In the genomic region with DNA sequence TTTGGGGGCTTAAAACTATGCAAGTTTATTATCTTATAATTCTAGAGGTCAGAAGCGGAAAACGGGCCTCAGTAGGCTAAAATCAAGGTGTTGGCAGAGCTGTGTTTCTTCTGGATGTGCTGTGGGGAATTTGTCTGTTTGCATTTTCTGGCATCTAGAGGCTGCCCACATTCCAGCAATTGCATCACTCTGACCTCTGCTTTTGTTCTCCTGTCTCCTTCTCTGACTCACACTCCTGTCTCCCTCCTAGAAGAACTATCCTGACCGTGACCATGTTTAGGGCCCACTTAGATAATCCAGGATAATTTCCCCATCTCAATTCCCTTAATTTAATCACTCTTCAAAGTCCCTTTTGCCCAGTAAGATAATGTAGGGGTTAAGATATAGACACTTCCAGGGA, we compare ENCODE assay signal across 14 cellular contexts.
DNase-seq lines count a peak whose midpoint lies in the region; ATAC-seq, FAIRE-seq and TF ChIP-seq lines count a peak whose summit lies in the region.
"Had no signal": no experiment of that assay in that cellular context is flagged by ENCODE, and none has a peak within 500 bp of the region (broad histone marks: within the 10 kb centered on the region; RNA-seq: fewer than 3 reads in every experiment).

No MANE protein-coding gene starts in this region.

- POLR2A ChIA-PET in MCF 10A (lab: Yijun Ruan, JAX), result no interaction called here

- no peak for FAIRE-seq in urothelium cell line (lab: Jason Lieb, UNC)

- no peak for TF ChIP-seq POLR2A in breast epithelium (IDR thresholded peaks at IDR 0.05)
- TF ChIP-seq POLR2A in heart left ventricle (IDR thresholded peaks at IDR 0.05), result no peak

- TF ChIP-seq CTCF in MCF 10A (IDR thresholded peaks at IDR 0.05; ENCODE audit: unreplicated experiment), result no peak
- TF ChIP-seq CTCF in breast epithelium (IDR thresholded peaks at IDR 0.05), result no peak
- no peak for TF ChIP-seq CTCF in astrocyte of the spinal cord (IDR thresholded peaks at IDR 0.05; ENCODE audit: low read depth, low read length)
- no peak for TF ChIP-seq CTCF in heart left ventricle (IDR thresholded peaks at IDR 0.05)

- H3K27me3 Mint-ChIP-seq in MCF 10A (ENCODE audit: insufficient read depth, unreplicated experiment), result no peaks in the 10 kb centered on the region
- H3K27me3 Mint-ChIP-seq: T-helper 17 cell had no signal

- CTCF ChIA-PET in MCF 10A (lab: Yijun Ruan, JAX), result no interaction called here

- no TSS peak for BruUV-seq in MCF 10A (replicated peaks; lab: Mats Ljungman, UMichigan)

- H3K9me3 ChIP-seq in breast epithelium (peaks cover 13 to 16% of the 10 kb centered on the region in 2 donors), heart left ventricle (peaks cover 0 to 32% (median 11%) of the 10 kb centered on the region in 12 donors)

- 38 to 46% (median 39%) methylated on average over 3 of the region's 3 CpGs for WGBS in heart left ventricle, 4 donors

- in situ Hi-C loops in astrocyte of the spinal cord (cut with HindIII; ENCODE audit: low sequenced_read_pairs), result no loop called here

- H3K36me3 ChIP-seq in breast epithelium, result no peaks in the 10 kb centered on the region
- H3K36me3 ChIP-seq in heart left ventricle, result no peaks in the 10 kb centered on the region

- H3K4me3 Mint-ChIP-seq in MCF 10A (ENCODE audit: unreplicated experiment), result no peak overlapping the region
- H3K4me3 Mint-ChIP-seq: activated naive CD4-positive, alpha-beta T cell treated with anti-CD3 and anti-CD28 coated beads for 36 hours; T-helper 17 cell had no signal

- H3K4me1 Mint-ChIP-seq in MCF 10A (ENCODE audit: insufficient read depth, unreplicated experiment), result peaks cover 6% of the 10 kb centered on the region
- H3K4me1 Mint-ChIP-seq: T-helper 17 cell had no signal

- H3K27me3 ChIP-seq in breast epithelium (no peaks in the 10 kb centered on the region), heart left ventricle (no peaks in the 10 kb centered on the region)

- H3K27ac Mint-ChIP-seq in MCF 10A (ENCODE audit: low read depth, unreplicated experiment), result no peak overlapping the region
- H3K27ac Mint-ChIP-seq: activated naive CD4-positive, alpha-beta T cell treated with anti-CD3 and anti-CD28 coated beads for 36 hours; T-helper 17 cell had no signal

- H3K36me3 Mint-ChIP-seq in MCF 10A (ENCODE audit: insufficient read depth, unreplicated experiment), result no peaks in the 10 kb centered on the region

- peaks cover 8% of the 10 kb centered on the region for H3K9me3 Mint-ChIP-seq in MCF 10A (ENCODE audit: unreplicated experiment)

- no peaks in the 10 kb centered on the region for H3K4me1 ChIP-seq in breast epithelium
- H3K4me1 ChIP-seq in heart left ventricle, result peaks cover 0 to 10% (median 0%) of the 10 kb centered on the region in 12 donors

- H3K4me3 ChIP-seq in breast epithelium (no peak overlapping the region), astrocyte of the spinal cord (ENCODE audit: low read depth, low read length) (no peak overlapping the region), heart left ventricle (no peak overlapping the region)

- H3K27ac ChIP-seq in breast epithelium (no peak overlapping the region), heart left ventricle (peak overlapping the region in 11 of 12 donors; percentile 2 to 73 (median 56))

- peak; percentile 63 to 90 (median 80) for ATAC-seq in heart left ventricle
- no peak for ATAC-seq in GM21390 (IDR thresholded peaks at IDR 0.05; ENCODE audit: unreplicated experiment)
- ATAC-seq: T-helper 17 cell had no signal

- intact Hi-C loops in MCF 10A (cut with micrococcal nuclease) (no loop called here), breast epithelium (cut with DNase I; ENCODE audit: low total_unique reads) (no loop called here), heart left ventricle (cut with DNase I) (loop anchor here in 4 of 10 donors (2.0 to 5.0 kb wide), 2 partner anchors 101 to 103 kb away; no protein-coding TSS in a partner anchor)

- peak; percentile 54 for DNase-seq in MCF 10A (ENCODE audit: unreplicated experiment)
- DNase-seq in breast epithelium (ENCODE audit: low spot score in 2 of 2), result no peak
- peak; percentile 74 for DNase-seq in astrocyte of the spinal cord (ENCODE audit: low read depth, low spot score)
- DNase-seq in heart left ventricle, result no peak
- peak; percentile 77 for DNase-seq in urothelium cell line (ENCODE audit: low spot score)
- no peak for DNase-seq in stimulated activated CD4-positive, alpha-beta T cell treated with anti-CD3 and anti-CD28 coated beads, Interleukin-2, amount 100 ng/mL, for 24 hours
- no peak for DNase-seq in activated CD4-positive, alpha-beta T cell treated with anti-CD3 and anti-CD28 coated beads, Interleukin-2, amount 50 U/mL, for 48 hours
- DNase-seq: 8988T; activated naive CD4-positive, alpha-beta T cell treated with anti-CD3 and anti-CD28 coated beads for 36 hours; COR-L47; GOT3; NCI-H187; T-helper 17 cell had no signal

Comparison
In these comparisons a context has a peak if more than half of its experiments do, and no peak if none do; other contexts are left out.
1. DNase-seq: peak in MCF 10A (single experiment), astrocyte of the spinal cord (single experiment) and urothelium cell line (single experiment); none in breast epithelium (0 of 2), heart left ventricle (0 of 5), stimulated activated CD4-positive, alpha-beta T cell treated with anti-CD3 and anti-CD28 coated beads, Interleukin-2, amount 100 ng/mL, for 24 hours (0 of 2) and activated CD4-positive, alpha-beta T cell treated with anti-CD3 and anti-CD28 coated beads, Interleukin-2, amount 50 U/mL, for 48 hours (0 of 2).
2. H3K27ac ChIP-seq: peak in heart left ventricle (11 of 12); none in breast epithelium (0 of 2).